Comparison of ENCODE assay signal across 16 cellular contexts in genomic region chr5:6847896-6848295, GRCh38.
"Had no signal": no experiment of that assay in that cellular context is flagged by ENCODE, and none has a peak within 500 bp of the region (broad histone marks: within the 10 kb centered on the region; RNA-seq: fewer than 3 reads in every experiment).

No MANE protein-coding gene starts in this region.

- H3K4me3 Mint-ChIP-seq: activated B cell treated with CpG ODN at 0.5 μM for 24 hours; nephron; T-helper 1 cell treated with Interleukin-12 subunit alpha and Interleukin-12 subunit beta and Interleukin-4 antibody, amounts not matched to agents 30 μg/mL and 1 μg/mL, for 36 hours had no signal

- H3K27ac ChIP-seq: cardiac muscle cell, lower lobe of right lung, right atrium auricular region had no signal

- H3K4me1 Mint-ChIP-seq: activated B cell treated with CpG ODN at 0.5 μM for 24 hours, nephron had no signal

- H3K27me3 ChIP-seq: cardiac muscle cell, right atrium auricular region had no signal

- H3K4me3 ChIP-seq: cardiac muscle cell, lower lobe of right lung, right atrium auricular region had no signal

- H3K9me3 Mint-ChIP-seq: T-helper 1 cell treated with Interleukin-12 subunit alpha and Interleukin-12 subunit beta and Interleukin-4 antibody, amounts not matched to agents 30 μg/mL and 1 μg/mL, for 36 hours had no signal

- DNase-seq: activated B cell treated with CpG ODN at 0.5 μM for 24 hours; activated CD4-positive, alpha-beta T cell treated with anti-CD3 and anti-CD28 coated beads for 48 hours; activated effector memory CD4-positive, alpha-beta T cell treated with Interleukin-2 at 50 U/mL for 16 hours; activated naive CD4-positive, alpha-beta T cell treated with anti-CD3 and anti-CD28 coated beads, Interleukin-2, amount 50 U/mL, for 16 hours; left cardiac atrium; lower lobe of right lung; stimulated activated CD4-positive, alpha-beta T cell treated with anti-CD3 and anti-CD28 coated beads, Interleukin-4, amount 100 ng/mL, for 1 hour; stimulated activated naive CD4-positive, alpha-beta T cell treated with Interleukin-2 at 50 U/mL for 16 hours; substantia nigra; trophoblast cell had no signal

- ATAC-seq: esophagus mucosa, left cardiac atrium, lower lobe of right lung had no signal

- H3K27ac Mint-ChIP-seq: activated B cell treated with CpG ODN at 0.5 μM for 24 hours; nephron; progenitor cell of endocrine pancreas; T-helper 1 cell treated with Interleukin-12 subunit alpha and Interleukin-12 subunit beta and Interleukin-4 antibody, amounts not matched to agents 30 μg/mL and 1 μg/mL, for 36 hours had no signal

- H3K36me3 ChIP-seq: cardiac muscle cell, lower lobe of right lung, right atrium auricular region had no signal
